ENCODE assay signal across 1 cellular context in genomic region chr9:86354048-86354881, GRCh38.
TF ChIP-seq lines count a peak whose summit lies in the region.

TSS of gene TUT7 (minus strand) at chr9:86354410. CDS start at chr9:86353199, 1,211 bp downstream.

TF ChIP-seq in HepG2, 621 proteins besides CTCF, POLR2A, EP300 and RAD21 (continued from another document and continues in another):
- TF ChIP-seq SNAPC4 (CRISPR knock-in tag; IDR thresholded peaks at IDR 0.05) (peak; percentile 71; the same call in 1 of the 2 replicates), ZBTB44 (CRISPR knock-in tag; IDR thresholded peaks at IDR 0.05) (no peak), ZBED4 (CRISPR knock-in tag; IDR thresholded peaks at IDR 0.05; ENCODE audit: borderline replicate concordance) (peak; percentile 82; the same call in 1 of the 2 replicates), ZNF629 (CRISPR knock-in tag; conservative IDR thresholded peaks at IDR 0.05) (0 out of 2 replicates have a peak, but pooled peaks have one; percentile 3), MAFF (IDR thresholded peaks at IDR 0.05; ENCODE audit: low read depth, low read length) (no peak), ZNF143 (CRISPR knock-in tag; IDR thresholded peaks at IDR 0.05) (peak; percentile 37; the same call in 1 of the 2 replicates), MED1 (CRISPR knock-in tag; IDR thresholded peaks at IDR 0.05) (peak; percentile 80), ZNF614 (CRISPR knock-in tag; IDR thresholded peaks at IDR 0.05; ENCODE audit: borderline replicate concordance) (peak; percentile 31; the same call in 1 of the 2 replicates), IRX3 (CRISPR knock-in tag; IDR thresholded peaks at IDR 0.05; ENCODE audit: borderline replicate concordance, low read depth) (no peak), CHD2 (IDR thresholded peaks at IDR 0.05; ENCODE audit: low read depth, low read length) (no peak), TAF15 (IDR thresholded peaks at IDR 0.05; ENCODE audit: low read depth, low read length, poor library complexity, severe bottlenecking) (peak; percentile 48), ZNF562 (CRISPR knock-in tag; IDR thresholded peaks at IDR 0.05; ENCODE audit: borderline replicate concordance) (no peak; the same call in 1 of the 2 replicates), SRSF4 (IDR thresholded peaks at IDR 0.05; ENCODE audit: low read depth, low read length, poor library complexity, severe bottlenecking) (no peak), POLR2AphosphoS2 (IDR thresholded peaks at IDR 0.05; ENCODE audit: low read depth, low read length) (no peak), NCOA5 (CRISPR knock-in tag; IDR thresholded peaks at IDR 0.05) (no peak), ARNTL (CRISPR knock-in tag; IDR thresholded peaks at IDR 0.05) (0 out of 2 replicates have a peak, but pooled peaks have one; percentile 43), ZNF598 (CRISPR knock-in tag; IDR thresholded peaks at IDR 0.05; ENCODE audit: borderline replicate concordance) (0 out of 2 replicates have a peak, but pooled peaks have one; percentile 44), BORCS8-MEF2B (CRISPR knock-in tag; IDR thresholded peaks at IDR 0.05) (peak; percentile 86), ZNF362 (CRISPR knock-in tag; IDR thresholded peaks at IDR 0.05; ENCODE audit: borderline replicate concordance) (no peak), ZNF569 (CRISPR knock-in tag; IDR thresholded peaks at IDR 0.05; ENCODE audit: borderline replicate concordance) (no peak), PRMT3 (CRISPR knock-in tag; IDR thresholded peaks at IDR 0.05; ENCODE audit: borderline replicate concordance, low read depth) (peak; percentile 66; the same call in 1 of the 2 replicates), HMG20B (CRISPR knock-in tag; conservative IDR thresholded peaks at IDR 0.05) (no peak), DPF2 (CRISPR knock-in tag; IDR thresholded peaks at IDR 0.05; ENCODE audit: borderline replicate concordance, low read depth) (peak; percentile 16; the same call in 1 of the 2 replicates), JUN (CRISPR knock-in tag; IDR thresholded peaks at IDR 0.05) (0 out of 2 replicates have a peak, but pooled peaks have one; percentile 26), RELA (CRISPR knock-in tag; IDR thresholded peaks at IDR 0.05) (no peak), ELF3 (CRISPR knock-in tag; IDR thresholded peaks at IDR 0.05) (0 out of 2 replicates have a peak, but pooled peaks have one; percentile 51), SPEN (CRISPR knock-in tag; IDR thresholded peaks at IDR 0.05; ENCODE audit: low read depth) (peak; percentile 78), ZNF549 (CRISPR knock-in tag; IDR thresholded peaks at IDR 0.05) (no peak), ZNF543 (CRISPR knock-in tag; IDR thresholded peaks at IDR 0.05) (peak; percentile 84), CC2D1A (CRISPR knock-in tag; IDR thresholded peaks at IDR 0.05) (no peak), TRAFD1 (CRISPR knock-in tag; IDR thresholded peaks at IDR 0.05; ENCODE audit: borderline replicate concordance) (no peak), ZNF430 (CRISPR knock-in tag; IDR thresholded peaks at IDR 0.05) (peak; percentile 86; the same call in 1 of the 2 replicates), ZNF746 (CRISPR knock-in tag; IDR thresholded peaks at IDR 0.05) (peak; percentile 26; the same call in 1 of the 2 replicates), KMT2B (CRISPR knock-in tag; IDR thresholded peaks at IDR 0.05) (peak; percentile 85), MED13 (CRISPR knock-in tag; IDR thresholded peaks at IDR 0.05) (no peak; the same call in 1 of the 2 replicates), KMT2A (CRISPR knock-in tag; IDR thresholded peaks at IDR 0.05) (peak; percentile 91), CHD4 (IDR thresholded peaks at IDR 0.05; ENCODE audit: borderline replicate concordance, low read length) (no peak), ZNF589 (CRISPR knock-in tag; conservative IDR thresholded peaks at IDR 0.05) (peak; percentile 58; the same call in 1 of the 2 replicates), U2AF2 (IDR thresholded peaks at IDR 0.05; ENCODE audit: low read depth, low read length) (no peak), KAT7 (CRISPR knock-in tag; IDR thresholded peaks at IDR 0.05; ENCODE audit: borderline replicate concordance) (peak; percentile 83; the same call in 1 of the 2 replicates), ZNF580 (CRISPR knock-in tag; IDR thresholded peaks at IDR 0.05; ENCODE audit: borderline replicate concordance, low read depth) (no peak; the same call in 1 of the 2 replicates), ZSCAN9 (CRISPR knock-in tag; IDR thresholded peaks at IDR 0.05; ENCODE audit: borderline replicate concordance) (no peak; the same call in 1 of the 2 replicates), ZNF101 (CRISPR knock-in tag; IDR thresholded peaks at IDR 0.05; ENCODE audit: borderline replicate concordance, low read depth) (no peak), ZBTB4 (CRISPR knock-in tag; IDR thresholded peaks at IDR 0.05; ENCODE audit: borderline replicate concordance) (0 out of 2 replicates have a peak, but pooled peaks have one; percentile 34), FLYWCH1 (CRISPR knock-in tag; IDR thresholded peaks at IDR 0.05) (no peak), ZNF652 (CRISPR knock-in tag; IDR thresholded peaks at IDR 0.05; ENCODE audit: borderline replicate concordance, low read depth) (no peak), ZNF883 (CRISPR knock-in tag; IDR thresholded peaks at IDR 0.05; ENCODE audit: not compliant biosample characterization) (no peak), NR2C2 (CRISPR knock-in tag; IDR thresholded peaks at IDR 0.05; ENCODE audit: borderline replicate concordance) (peak; percentile 55; the same call in 1 of the 2 replicates), ZNF703 (CRISPR knock-in tag; IDR thresholded peaks at IDR 0.05; ENCODE audit: borderline replicate concordance) (peak; percentile 87; the same call in 1 of the 2 replicates), JDP2 (CRISPR knock-in tag; IDR thresholded peaks at IDR 0.05; ENCODE audit: borderline replicate concordance) (no peak; the same call in 1 of the 2 replicates), SNRNP70 (IDR thresholded peaks at IDR 0.05; ENCODE audit: low read depth, low read length) (no peak), SP4 (CRISPR knock-in tag; IDR thresholded peaks at IDR 0.05) (peak; percentile 95)
